1 cellular context compared by ENCODE assay signal in genomic region chr14:58667900-58668299, GRCh38.
A peak's percentile ranks its signal among the peaks of the same experiment; 100 is the strongest.
TF ChIP-seq lines count a peak whose summit lies in the region.

No MANE protein-coding gene starts in this region.

TF ChIP-seq in HEK293, 187 proteins besides CTCF, POLR2A, EP300 and RAD21 (continued from another document):
- TF ChIP-seq, protein P1, sequence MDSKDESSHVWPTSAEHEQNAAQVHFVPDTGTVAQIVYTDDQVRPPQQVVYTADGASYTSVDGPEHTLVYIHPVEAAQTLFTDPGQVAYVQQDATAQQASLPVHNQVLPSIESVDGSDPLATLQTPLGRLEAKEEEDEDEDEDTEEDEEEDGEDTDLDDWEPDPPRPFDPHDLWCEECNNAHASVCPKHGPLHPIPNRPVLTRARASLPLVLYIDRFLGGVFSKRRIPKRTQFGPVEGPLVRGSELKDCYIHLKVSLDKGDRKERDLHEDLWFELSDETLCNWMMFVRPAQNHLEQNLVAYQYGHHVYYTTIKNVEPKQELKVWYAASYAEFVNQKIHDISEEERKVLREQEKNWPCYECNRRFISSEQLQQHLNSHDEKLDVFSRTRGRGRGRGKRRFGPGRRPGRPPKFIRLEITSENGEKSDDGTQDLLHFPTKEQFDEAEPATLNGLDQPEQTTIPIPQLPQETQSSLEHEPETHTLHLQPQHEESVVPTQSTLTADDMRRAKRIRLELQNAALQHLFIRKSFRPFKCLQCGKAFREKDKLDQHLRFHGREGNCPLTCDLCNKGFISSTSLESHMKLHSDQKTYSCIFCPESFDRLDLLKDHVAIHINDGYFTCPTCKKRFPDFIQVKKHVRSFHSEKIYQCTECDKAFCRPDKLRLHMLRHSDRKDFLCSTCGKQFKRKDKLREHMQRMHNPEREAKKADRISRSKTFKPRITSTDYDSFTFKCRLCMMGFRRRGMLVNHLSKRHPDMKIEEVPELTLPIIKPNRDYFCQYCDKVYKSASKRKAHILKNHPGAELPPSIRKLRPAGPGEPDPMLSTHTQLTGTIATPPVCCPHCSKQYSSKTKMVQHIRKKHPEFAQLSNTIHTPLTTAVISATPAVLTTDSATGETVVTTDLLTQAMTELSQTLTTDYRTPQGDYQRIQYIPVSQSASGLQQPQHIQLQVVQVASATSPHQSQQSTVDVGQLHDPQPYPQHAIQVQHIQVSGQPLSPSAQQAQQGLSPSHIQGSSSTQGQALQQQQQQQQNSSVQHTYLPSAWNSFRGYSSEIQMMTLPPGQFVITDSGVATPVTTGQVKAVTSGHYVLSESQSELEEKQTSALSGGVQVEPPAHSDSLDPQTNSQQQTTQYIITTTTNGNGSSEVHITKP (tag by site-specific recombination; IDR thresholded peaks at IDR 0.05) = peak; percentile 74
- TF ChIP-seq TRIM28 (IDR thresholded peaks at IDR 0.05; ENCODE audit: borderline replicate concordance, low read length) = peak; percentile 71; the same call in 1 of the 2 replicates
- no peak for TF ChIP-seq ZNF24 (tag by site-specific recombination; IDR thresholded peaks at IDR 0.05)
- no peak for TF ChIP-seq SP2 (tag by site-specific recombination; IDR thresholded peaks at IDR 0.05)
- TF ChIP-seq ZNF394 (tag by site-specific recombination; IDR thresholded peaks at IDR 0.05; ENCODE audit: borderline replicate concordance) = no peak
- TF ChIP-seq, protein P2, sequence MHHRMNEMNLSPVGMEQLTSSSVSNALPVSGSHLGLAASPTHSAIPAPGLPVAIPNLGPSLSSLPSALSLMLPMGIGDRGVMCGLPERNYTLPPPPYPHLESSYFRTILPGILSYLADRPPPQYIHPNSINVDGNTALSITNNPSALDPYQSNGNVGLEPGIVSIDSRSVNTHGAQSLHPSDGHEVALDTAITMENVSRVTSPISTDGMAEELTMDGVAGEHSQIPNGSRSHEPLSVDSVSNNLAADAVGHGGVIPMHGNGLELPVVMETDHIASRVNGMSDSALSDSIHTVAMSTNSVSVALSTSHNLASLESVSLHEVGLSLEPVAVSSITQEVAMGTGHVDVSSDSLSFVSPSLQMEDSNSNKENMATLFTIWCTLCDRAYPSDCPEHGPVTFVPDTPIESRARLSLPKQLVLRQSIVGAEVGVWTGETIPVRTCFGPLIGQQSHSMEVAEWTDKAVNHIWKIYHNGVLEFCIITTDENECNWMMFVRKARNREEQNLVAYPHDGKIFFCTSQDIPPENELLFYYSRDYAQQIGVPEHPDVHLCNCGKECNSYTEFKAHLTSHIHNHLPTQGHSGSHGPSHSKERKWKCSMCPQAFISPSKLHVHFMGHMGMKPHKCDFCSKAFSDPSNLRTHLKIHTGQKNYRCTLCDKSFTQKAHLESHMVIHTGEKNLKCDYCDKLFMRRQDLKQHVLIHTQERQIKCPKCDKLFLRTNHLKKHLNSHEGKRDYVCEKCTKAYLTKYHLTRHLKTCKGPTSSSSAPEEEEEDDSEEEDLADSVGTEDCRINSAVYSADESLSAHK (tag by site-specific recombination; IDR thresholded peaks at IDR 0.05) = peak; percentile 69; the same call in 1 of the 2 replicates
- no peak for TF ChIP-seq ZNF510 (tag by site-specific recombination; IDR thresholded peaks at IDR 0.05; ENCODE audit: insufficient replicate concordance)
